In the genomic region with DNA sequence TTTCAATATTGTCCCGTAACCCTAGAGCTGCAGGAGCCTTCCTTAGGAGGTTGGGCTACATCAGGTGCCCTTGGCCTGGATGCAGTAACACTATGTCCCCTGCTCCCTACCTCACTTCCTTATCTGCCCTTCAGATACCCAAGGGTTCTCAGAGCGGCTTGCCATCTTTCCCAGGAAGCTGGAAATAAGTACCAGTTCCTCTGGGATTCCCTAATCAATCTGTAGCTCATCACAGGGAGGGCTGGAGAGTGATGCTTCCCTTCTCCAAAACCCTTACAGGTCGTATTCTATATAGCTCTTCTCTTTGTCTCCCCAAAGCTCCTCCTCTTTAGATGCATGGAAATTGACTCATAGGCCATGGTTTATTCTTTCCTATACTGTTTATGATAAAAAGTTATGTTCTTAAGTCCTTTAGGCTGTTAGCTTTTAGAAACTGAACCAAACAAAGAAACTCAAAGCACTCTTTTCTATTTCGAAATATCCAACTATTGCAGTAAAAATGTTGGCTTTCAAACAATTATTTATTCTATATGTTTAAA, we compare ENCODE assay signal across 18 cellular contexts. TPM values are rescaled to one million over a fixed set of nuclear protein-coding genes. Genes with fewer than 3 reads are reported as not detected.
DNase-seq lines count a peak whose midpoint lies in the region; ATAC-seq and TF ChIP-seq lines count a peak whose summit lies in the region.
"Had no signal": no experiment of that assay in that cellular context is flagged by ENCODE, and none has a peak within 500 bp of the region (broad histone marks: within the 10 kb centered on the region; RNA-seq: fewer than 3 reads in every experiment).

No MANE protein-coding gene starts in this region.

- no peak for TF ChIP-seq CTCF in HCT116 (IDR thresholded peaks at IDR 0.05 in 2 of 3, conservative IDR thresholded peaks at IDR 0.05 in 1 of 3; ENCODE audit: borderline replicate concordance in 1 of 3, insufficient read depth in 1 of 3, low read depth in 2 of 3, low read length in 2 of 3)
- no peak for TF ChIP-seq CTCF in gastroesophageal sphincter (IDR thresholded peaks at IDR 0.05)
- no peak for TF ChIP-seq CTCF in Caco-2 (IDR thresholded peaks at IDR 0.05; ENCODE audit: insufficient read depth in 1 of 2, low read depth in 1 of 2, low read length in 1 of 2, severe bottlenecking in 1 of 2, unreplicated experiment in 1 of 2)

- no peaks in the 10 kb centered on the region for H3K27me3 ChIP-seq in HCT116 (ENCODE audit: insufficient read depth, low read length)
- no peaks in the 10 kb centered on the region for H3K27me3 ChIP-seq in SJSA1 (replicated peaks)
- H3K27me3 ChIP-seq in gastroesophageal sphincter: no peaks in the 10 kb centered on the region
- no peaks in the 10 kb centered on the region for H3K27me3 ChIP-seq in subcutaneous abdominal adipose tissue (ENCODE audit: control insufficient read depth in 5 of 5, insufficient read depth in 4 of 5, low read length in 5 of 5)
- H3K27me3 ChIP-seq in Caco-2 (replicated peaks; ENCODE audit: control insufficient read depth, insufficient read depth, low read length): no peaks in the 10 kb centered on the region
- H3K27me3 ChIP-seq in SJCRH30: no peaks in the 10 kb centered on the region
- H3K27me3 ChIP-seq: BLaER1 treated with 17β-estradiol and CSF1 and Interleukin-3, amounts not matched to agents 10 nM and 100 nM had no signal

- no peaks in the 10 kb centered on the region for H3K9me2 ChIP-seq in HCT116 (ENCODE audit: insufficient read depth)

- H3K4me1 ChIP-seq in HCT116 (ENCODE audit: control insufficient read depth in 1 of 2, insufficient read depth in 2 of 2, low read length in 2 of 2): no peaks in the 10 kb centered on the region
- peaks cover 28% of the 10 kb centered on the region for H3K4me1 ChIP-seq in SJSA1 (replicated peaks)
- H3K4me1 ChIP-seq in gastroesophageal sphincter: no peaks in the 10 kb centered on the region
- peaks cover 0 to 17% (median 0%) of the 10 kb centered on the region in 5 donors for H3K4me1 ChIP-seq in subcutaneous abdominal adipose tissue (ENCODE audit: control insufficient read depth in 5 of 5, insufficient read depth in 5 of 5, low read length in 5 of 5)
- no peaks in the 10 kb centered on the region for H3K4me1 ChIP-seq in Caco-2
- no peaks in the 10 kb centered on the region for H3K4me1 ChIP-seq in SJCRH30
- H3K4me1 ChIP-seq: BLaER1 treated with 17β-estradiol and CSF1 and Interleukin-3, amounts not matched to agents 10 nM and 100 nM had no signal

- 71 to 85% methylated on average over 4 of the region's 4 CpGs for WGBS in gastroesophageal sphincter (ENCODE audit: low coverage in 1 of 2), 2 donors

- no peaks in the 10 kb centered on the region for H3K9me3 Mint-ChIP-seq in Caco-2 (ENCODE audit: unreplicated experiment)

- no peaks in the 10 kb centered on the region for H3K9me3 ChIP-seq in HCT116 (ENCODE audit: control insufficient read depth in 1 of 2, insufficient read depth in 1 of 2, low read depth in 1 of 2, low read length in 2 of 2)
- H3K9me3 ChIP-seq in SJSA1 (replicated peaks): no peaks in the 10 kb centered on the region
- no peaks in the 10 kb centered on the region for H3K9me3 ChIP-seq in gastroesophageal sphincter
- no peaks in the 10 kb centered on the region for H3K9me3 ChIP-seq in subcutaneous abdominal adipose tissue (ENCODE audit: control insufficient read depth in 5 of 5, low read length in 5 of 5)
- H3K9me3 ChIP-seq in Caco-2: no peaks in the 10 kb centered on the region
- H3K9me3 ChIP-seq in SJCRH30 (replicated peaks): no peaks in the 10 kb centered on the region
- H3K9me3 ChIP-seq: BLaER1 treated with 17β-estradiol and CSF1 and Interleukin-3, amounts not matched to agents 10 nM and 100 nM had no signal

- no peak overlapping the region for H3K4me2 ChIP-seq in HCT116 (ENCODE audit: low read length)
- H3K4me2 ChIP-seq: BLaER1 treated with 17β-estradiol and CSF1 and Interleukin-3, amounts not matched to agents 10 nM and 100 nM had no signal

- H3K27ac ChIP-seq in HCT116 (ENCODE audit: low read depth, low read length) (no peak overlapping the region), SJSA1 (peak overlapping the region; percentile 27; the same call in 1 of the 2 replicates), gastroesophageal sphincter (peak overlapping the region in 1 of 4 donors; percentile 17), subcutaneous abdominal adipose tissue (ENCODE audit: low read depth, low read length) (peak overlapping the region; percentile 47), SJCRH30 (no peak overlapping the region)
- H3K27ac ChIP-seq: BLaER1 treated with 17β-estradiol and CSF1 and Interleukin-3, amounts not matched to agents 10 nM and 100 nM had no signal

- H4K20me1 ChIP-seq in HCT116 (ENCODE audit: insufficient read depth): no peaks in the 10 kb centered on the region
- H4K20me1 ChIP-seq: BLaER1 treated with 17β-estradiol and CSF1 and Interleukin-3, amounts not matched to agents 10 nM and 100 nM had no signal

- intact Hi-C loops in HCT116 (cut with micrococcal nuclease) (no loop called here), Caco-2 (cut with micrococcal nuclease; ENCODE audit: unreplicated experiment) (loop anchor here (1.0 kb wide), 1 partner anchor 150 kb away; no protein-coding TSS in a partner anchor)

- ATAC-seq in HCT116 (0 out of 2 replicates have a peak, but pooled peaks have one; percentile 38), gastroesophageal sphincter (peak; percentile 31), GM19467 (IDR thresholded peaks at IDR 0.05; ENCODE audit: unreplicated experiment) (no peak)

- no peak for TF ChIP-seq EP300 in gastroesophageal sphincter (IDR thresholded peaks at IDR 0.05)

- H3K27me3 Mint-ChIP-seq in Caco-2 (ENCODE audit: insufficient read depth, unreplicated experiment): peaks cover 7% of the 10 kb centered on the region

- DNase-seq in HCT116 (ENCODE audit: low read depth, low spot score) (no peak), SJSA1 (ENCODE audit: low read depth in 1 of 2, low spot score in 2 of 2) (no peak), Caco-2 (no peak), SJCRH30 (no peak)
- DNase-seq: DMS 273 treated with DMSO at 0.1 percent for 48 hours, HCEC 1CT, KG1, NCI-H1105 treated with DMSO at 0.1 percent for 48 hours, NCI-H187 treated with DMSO at 0.1 percent for 48 hours, NCI-H2171, NCI-H446 treated with DMSO at 0.1 percent for 48 hours, SIG-M5 had no signal

- CTCF ChIA-PET in HCT116 (lab: Charles Lee) (interaction anchor here (0.7 to 1.4 kb wide), 5 partner anchors 12 to 246 kb away, joined by 3 to 5 read pairs (median 3); no protein-coding TSS in a partner anchor), Caco-2 (lab: Charles Lee) (interaction anchor here (0.6 to 1.4 kb wide), 2 partner anchors 59 to 233 kb away, joined by 3 read pairs; no protein-coding TSS in a partner anchor)

- H3K9ac ChIP-seq in HCT116 (ENCODE audit: low read length) (no peak overlapping the region), subcutaneous abdominal adipose tissue (ENCODE audit: low read length in 5 of 5) (peak overlapping the region in 2 of 5 donors; percentile 11 to 46)
- H3K9ac ChIP-seq: BLaER1 treated with 17β-estradiol and CSF1 and Interleukin-3, amounts not matched to agents 10 nM and 100 nM had no signal

- no peak overlapping the region for H3K4me3 ChIP-seq in HCT116 (replicated peaks in 1 of 2; ENCODE audit: low read depth in 1 of 2, low read length in 2 of 2)
- no peak overlapping the region for H3K4me3 ChIP-seq in SJSA1
- H3K4me3 ChIP-seq in gastroesophageal sphincter: peak overlapping the region in 1 of 2 donors; percentile 34
- H3K4me3 ChIP-seq in subcutaneous abdominal adipose tissue (ENCODE audit: low read depth in 1 of 5, low read length in 5 of 5): peak overlapping the region in 4 of 5 donors; percentile 7 to 58 (median 44)
- H3K4me3 ChIP-seq in Caco-2 (ENCODE audit: low read depth, low read length): no peak overlapping the region
- no peak overlapping the region for H3K4me3 ChIP-seq in SJCRH30
- H3K4me3 ChIP-seq: BLaER1 treated with 17β-estradiol and CSF1 and Interleukin-3, amounts not matched to agents 10 nM and 100 nM had no signal

- no peak overlapping the region for H2AFZ ChIP-seq in HCT116 (ENCODE audit: low read depth, low read length, poor library complexity, severe bottlenecking)

- BruUV-seq in HCT116 (replicated peaks; lab: Mats Ljungman, UMichigan) (no TSS peak), Caco-2 (replicated peaks; lab: Mats Ljungman, UMichigan) (no TSS peak)

- TF ChIP-seq POLR2A in HCT116 (IDR thresholded peaks at IDR 0.05; ENCODE audit: borderline replicate concordance, extremely low read depth, insufficient read depth, insufficient read length) (no peak), gastroesophageal sphincter (IDR thresholded peaks at IDR 0.05) (no peak)

- H3K36me3 ChIP-seq in HCT116 (ENCODE audit: control insufficient read depth in 1 of 2, insufficient read depth in 2 of 2, low read length in 2 of 2): no peaks in the 10 kb centered on the region
- no peaks in the 10 kb centered on the region for H3K36me3 ChIP-seq in SJSA1
- H3K36me3 ChIP-seq in gastroesophageal sphincter: no peaks in the 10 kb centered on the region
- H3K36me3 ChIP-seq in subcutaneous abdominal adipose tissue (ENCODE audit: control insufficient read depth in 5 of 5, insufficient read depth in 5 of 5, low read length in 5 of 5): no peaks in the 10 kb centered on the region
- H3K36me3 ChIP-seq in Caco-2 (ENCODE audit: control insufficient read depth, insufficient read depth, low read length): no peaks in the 10 kb centered on the region
- no peaks in the 10 kb centered on the region for H3K36me3 ChIP-seq in SJCRH30
- H3K36me3 ChIP-seq: BLaER1 treated with 17β-estradiol and CSF1 and Interleukin-3, amounts not matched to agents 10 nM and 100 nM had no signal

- TF ChIP-seq RAD21 in HCT116 (IDR thresholded peaks at IDR 0.05; ENCODE audit: low read depth): no peak

- H3K79me2 ChIP-seq in HCT116 (ENCODE audit: insufficient read depth, low read length): no peaks in the 10 kb centered on the region

- POLR2A ChIA-PET in HCT116 (lab: Charles Lee) (no interaction called here), Caco-2 (lab: Charles Lee) (no interaction called here)

- no peak overlapping the region for H3K27ac Mint-ChIP-seq in Caco-2 (ENCODE audit: unreplicated experiment)

- H3K36me3 Mint-ChIP-seq in Caco-2 (ENCODE audit: insufficient read depth, unreplicated experiment): no peaks in the 10 kb centered on the region

- H3K4me3 Mint-ChIP-seq in Caco-2 (ENCODE audit: unreplicated experiment): no peak overlapping the region

- RAD21 ChIA-PET in HCT116 (lab: Charles Lee; ENCODE audit: low non-redundant PET in 1 of 2, low total read pairs in 2 of 2, uncharacterized antibody in 2 of 2, unreplicated experiment in 2 of 2): no interaction called here

- H3K4me1 Mint-ChIP-seq in Caco-2 (ENCODE audit: low read depth, unreplicated experiment): no peaks in the 10 kb centered on the region

RNA-seq across cellular contexts. Expression of a gene that starts 4.2 kb away (rescaled TPM):
- not detected for total RNA-seq in HCT116 (2021; ENCODE audit: unreplicated experiment)
- polyA plus RNA-seq in HCT116 (2012): not detected in 2 replicates
- total RNA-seq in SJSA1 (2014; rRNA removed; shearing (Covaris generic)): 0.39 TPM in 1 of 2 replicates, not detected in the other
- 10 to 100 TPM in 2 of 4 donors, 1 to 10 TPM in 2; 7.9 to 15.2 (median 10.0) TPM for total RNA-seq in gastroesophageal sphincter
- not detected in 2 replicates for total RNA-seq in Caco-2 (2022)
- total RNA-seq in SJCRH30 (2014; rRNA removed; shearing (Covaris generic)): 0.04 TPM in 1 of 2 replicates, not detected in the other

RNA-seq across cellular contexts. Expression of a gene that starts 48.7 kb away (rescaled TPM):
- not detected for total RNA-seq in HCT116 (2021; ENCODE audit: unreplicated experiment)
- polyA plus RNA-seq in HCT116 (2012): not detected in 2 replicates
- 0.06 and 0.26 TPM in 2 replicates for total RNA-seq in SJSA1 (2014; rRNA removed; shearing (Covaris generic))
- 10 to 100 TPM in 2 of 4 donors, 1 to 10 TPM in 2; 6.8 to 55.2 (median 18.2) TPM for total RNA-seq in gastroesophageal sphincter
- total RNA-seq in Caco-2 (2022): not detected in 2 replicates
- not detected in 2 replicates for total RNA-seq in SJCRH30 (2014; rRNA removed; shearing (Covaris generic))
- total RNA-seq: Daoy, M059J had no signal

Comparison
In these comparisons a context has a peak if more than half of its experiments do, and no peak if none do; other contexts are left out.
1. H3K27ac ChIP-seq: peak in SJSA1 (single experiment) and subcutaneous abdominal adipose tissue (single experiment); none in HCT116 (single experiment) and SJCRH30 (single experiment).
2. H3K4me3 ChIP-seq: peak in subcutaneous abdominal adipose tissue (4 of 5); none in HCT116 (0 of 2), SJSA1 (single experiment), Caco-2 (single experiment) and SJCRH30 (single experiment).